Comparison of ENCODE assay signal across 2 cellular contexts in the genomic region with DNA sequence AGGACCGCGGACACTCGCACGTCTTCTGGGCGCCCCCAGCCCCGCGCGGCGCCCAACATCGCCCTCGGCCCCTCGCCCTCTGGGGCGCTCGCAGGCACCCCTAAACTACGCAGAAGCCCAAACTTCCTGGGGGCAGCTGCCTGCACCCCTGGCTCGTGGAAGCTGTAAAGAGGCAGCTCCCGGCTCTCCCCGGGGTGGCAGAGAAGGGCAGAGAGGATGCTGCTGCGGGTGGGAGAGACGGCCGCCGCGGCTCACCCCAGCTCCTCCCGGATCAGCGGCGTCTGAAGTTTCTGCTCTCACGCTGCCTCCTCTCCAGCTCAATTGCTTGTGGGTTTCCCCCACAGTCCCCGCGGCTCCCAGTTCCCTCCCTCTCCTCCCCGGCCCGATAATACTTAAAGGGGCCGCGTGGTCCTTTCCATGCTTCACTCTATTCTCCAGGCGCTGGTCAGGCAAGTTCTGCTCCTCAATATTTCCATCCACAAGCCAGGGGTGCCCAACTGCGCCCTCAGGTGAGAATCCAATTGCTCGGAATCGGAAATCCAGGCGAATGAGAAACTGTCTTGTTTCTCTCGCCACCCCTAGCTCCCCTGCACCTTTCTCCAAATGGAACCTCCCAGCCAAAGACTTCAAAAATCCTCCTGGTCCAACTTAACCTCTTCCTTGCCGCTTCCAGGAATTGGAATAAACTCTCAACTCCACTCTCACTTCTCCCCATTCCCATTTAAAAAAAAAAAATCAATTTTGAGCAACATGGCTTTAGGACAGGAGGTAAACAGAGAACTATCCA.
TF ChIP-seq lines count a peak whose summit lies in the region.

No MANE protein-coding gene starts in this region.

TF ChIP-seq in SK-N-SH, 30 proteins besides CTCF, POLR2A, EP300 and RAD21 (continued from another document):
- TF ChIP-seq, protein P1, sequence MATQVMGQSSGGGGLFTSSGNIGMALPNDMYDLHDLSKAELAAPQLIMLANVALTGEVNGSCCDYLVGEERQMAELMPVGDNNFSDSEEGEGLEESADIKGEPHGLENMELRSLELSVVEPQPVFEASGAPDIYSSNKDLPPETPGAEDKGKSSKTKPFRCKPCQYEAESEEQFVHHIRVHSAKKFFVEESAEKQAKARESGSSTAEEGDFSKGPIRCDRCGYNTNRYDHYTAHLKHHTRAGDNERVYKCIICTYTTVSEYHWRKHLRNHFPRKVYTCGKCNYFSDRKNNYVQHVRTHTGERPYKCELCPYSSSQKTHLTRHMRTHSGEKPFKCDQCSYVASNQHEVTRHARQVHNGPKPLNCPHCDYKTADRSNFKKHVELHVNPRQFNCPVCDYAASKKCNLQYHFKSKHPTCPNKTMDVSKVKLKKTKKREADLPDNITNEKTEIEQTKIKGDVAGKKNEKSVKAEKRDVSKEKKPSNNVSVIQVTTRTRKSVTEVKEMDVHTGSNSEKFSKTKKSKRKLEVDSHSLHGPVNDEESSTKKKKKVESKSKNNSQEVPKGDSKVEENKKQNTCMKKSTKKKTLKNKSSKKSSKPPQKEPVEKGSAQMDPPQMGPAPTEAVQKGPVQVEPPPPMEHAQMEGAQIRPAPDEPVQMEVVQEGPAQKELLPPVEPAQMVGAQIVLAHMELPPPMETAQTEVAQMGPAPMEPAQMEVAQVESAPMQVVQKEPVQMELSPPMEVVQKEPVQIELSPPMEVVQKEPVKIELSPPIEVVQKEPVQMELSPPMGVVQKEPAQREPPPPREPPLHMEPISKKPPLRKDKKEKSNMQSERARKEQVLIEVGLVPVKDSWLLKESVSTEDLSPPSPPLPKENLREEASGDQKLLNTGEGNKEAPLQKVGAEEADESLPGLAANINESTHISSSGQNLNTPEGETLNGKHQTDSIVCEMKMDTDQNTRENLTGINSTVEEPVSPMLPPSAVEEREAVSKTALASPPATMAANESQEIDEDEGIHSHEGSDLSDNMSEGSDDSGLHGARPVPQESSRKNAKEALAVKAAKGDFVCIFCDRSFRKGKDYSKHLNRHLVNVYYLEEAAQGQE (IDR thresholded peaks at IDR 0.05; ENCODE audit: low read depth, low read length): peak; percentile 32; the same call in 1 of the 2 replicates
- TF ChIP-seq, protein P2, sequence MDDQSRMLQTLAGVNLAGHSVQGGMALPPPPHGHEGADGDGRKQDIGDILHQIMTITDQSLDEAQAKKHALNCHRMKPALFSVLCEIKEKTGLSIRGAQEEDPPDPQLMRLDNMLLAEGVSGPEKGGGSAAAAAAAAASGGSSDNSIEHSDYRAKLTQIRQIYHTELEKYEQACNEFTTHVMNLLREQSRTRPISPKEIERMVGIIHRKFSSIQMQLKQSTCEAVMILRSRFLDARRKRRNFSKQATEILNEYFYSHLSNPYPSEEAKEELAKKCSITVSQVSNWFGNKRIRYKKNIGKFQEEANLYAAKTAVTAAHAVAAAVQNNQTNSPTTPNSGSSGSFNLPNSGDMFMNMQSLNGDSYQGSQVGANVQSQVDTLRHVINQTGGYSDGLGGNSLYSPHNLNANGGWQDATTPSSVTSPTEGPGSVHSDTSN (IDR thresholded peaks at IDR 0.05): no peak; the same call in 1 of the 2 replicates
- TF ChIP-seq MEF2A (IDR thresholded peaks at IDR 0.05; ENCODE audit: borderline replicate concordance, low read depth) (no peak), MXI1 (IDR thresholded peaks at IDR 0.05; ENCODE audit: low read depth, low read length) (peak; percentile 64), FOSL2 (IDR thresholded peaks at IDR 0.05; ENCODE audit: borderline replicate concordance, low read depth) (no peak), RFX5 (IDR thresholded peaks at IDR 0.05; ENCODE audit: low read length) (no peak), TAF1 (IDR thresholded peaks at IDR 0.05; ENCODE audit: borderline replicate concordance, low read depth, low read length) (peak; percentile 99), CHD2 (IDR thresholded peaks at IDR 0.05; ENCODE audit: low read length, partially characterized antibody) (peak; percentile 42), JUND (IDR thresholded peaks at IDR 0.05) (no peak; the same call in 1 of the 2 replicates), NRF1 (IDR thresholded peaks at IDR 0.05; ENCODE audit: low read depth, low read length) (no peak), TCF12 (IDR thresholded peaks at IDR 0.05) (peak; percentile 25; the same call in 1 of the 2 replicates), GATA2 (CRISPR knock-in tag; IDR thresholded peaks at IDR 0.05) (peak; percentile 45), POLR2AphosphoS5 (IDR thresholded peaks at IDR 0.05; ENCODE audit: low read depth, low read length) (peak; percentile 93), RCOR1 (IDR thresholded peaks at IDR 0.05; ENCODE audit: low read length) (peak; percentile 16; the same call in 1 of the 2 replicates), SIN3A (IDR thresholded peaks at IDR 0.05; ENCODE audit: borderline replicate concordance, low read depth, low read length) (peak; percentile 41; the same call in 1 of the 2 replicates)
- TF ChIP-seq, protein P3, sequence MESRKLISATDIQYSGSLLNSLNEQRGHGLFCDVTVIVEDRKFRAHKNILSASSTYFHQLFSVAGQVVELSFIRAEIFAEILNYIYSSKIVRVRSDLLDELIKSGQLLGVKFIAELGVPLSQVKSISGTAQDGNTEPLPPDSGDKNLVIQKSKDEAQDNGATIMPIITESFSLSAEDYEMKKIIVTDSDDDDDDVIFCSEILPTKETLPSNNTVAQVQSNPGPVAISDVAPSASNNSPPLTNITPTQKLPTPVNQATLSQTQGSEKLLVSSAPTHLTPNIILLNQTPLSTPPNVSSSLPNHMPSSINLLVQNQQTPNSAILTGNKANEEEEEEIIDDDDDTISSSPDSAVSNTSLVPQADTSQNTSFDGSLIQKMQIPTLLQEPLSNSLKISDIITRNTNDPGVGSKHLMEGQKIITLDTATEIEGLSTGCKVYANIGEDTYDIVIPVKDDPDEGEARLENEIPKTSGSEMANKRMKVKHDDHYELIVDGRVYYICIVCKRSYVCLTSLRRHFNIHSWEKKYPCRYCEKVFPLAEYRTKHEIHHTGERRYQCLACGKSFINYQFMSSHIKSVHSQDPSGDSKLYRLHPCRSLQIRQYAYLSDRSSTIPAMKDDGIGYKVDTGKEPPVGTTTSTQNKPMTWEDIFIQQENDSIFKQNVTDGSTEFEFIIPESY (IDR thresholded peaks at IDR 0.05; ENCODE audit: borderline replicate concordance, low read depth): no peak
- TF ChIP-seq, protein P4, sequence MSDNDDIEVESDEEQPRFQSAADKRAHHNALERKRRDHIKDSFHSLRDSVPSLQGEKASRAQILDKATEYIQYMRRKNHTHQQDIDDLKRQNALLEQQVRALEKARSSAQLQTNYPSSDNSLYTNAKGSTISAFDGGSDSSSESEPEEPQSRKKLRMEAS (IDR thresholded peaks at IDR 0.05; ENCODE audit: low read depth): peak; percentile 95
- TF ChIP-seq, protein P5, sequence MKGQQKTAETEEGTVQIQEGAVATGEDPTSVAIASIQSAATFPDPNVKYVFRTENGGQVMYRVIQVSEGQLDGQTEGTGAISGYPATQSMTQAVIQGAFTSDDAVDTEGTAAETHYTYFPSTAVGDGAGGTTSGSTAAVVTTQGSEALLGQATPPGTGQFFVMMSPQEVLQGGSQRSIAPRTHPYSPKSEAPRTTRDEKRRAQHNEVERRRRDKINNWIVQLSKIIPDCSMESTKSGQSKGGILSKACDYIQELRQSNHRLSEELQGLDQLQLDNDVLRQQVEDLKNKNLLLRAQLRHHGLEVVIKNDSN (IDR thresholded peaks at IDR 0.05; ENCODE audit: borderline replicate concordance, low read depth): no peak

TF ChIP-seq in HepG2, 621 proteins besides CTCF, POLR2A, EP300 and RAD21 (continued from another document and continues in another):
- peak; percentile 23; the same call in 1 of the 2 replicates for TF ChIP-seq RFXAP (CRISPR knock-in tag; IDR thresholded peaks at IDR 0.05; ENCODE audit: borderline replicate concordance)
- TF ChIP-seq CEBPG (CRISPR knock-in tag; IDR thresholded peaks at IDR 0.05): no peak
- no peak; the same call in 1 of the 2 replicates for TF ChIP-seq KAT8 (CRISPR knock-in tag; IDR thresholded peaks at IDR 0.05)
- TF ChIP-seq ZNF432 (CRISPR knock-in tag; IDR thresholded peaks at IDR 0.05; ENCODE audit: borderline replicate concordance): no peak
- no peak for TF ChIP-seq SP140L (CRISPR knock-in tag; IDR thresholded peaks at IDR 0.05; ENCODE audit: borderline replicate concordance)
- TF ChIP-seq ZNF672 (CRISPR knock-in tag; IDR thresholded peaks at IDR 0.05): no peak
- no peak for TF ChIP-seq ZNF839 (CRISPR knock-in tag; IDR thresholded peaks at IDR 0.05; ENCODE audit: borderline replicate concordance)
- TF ChIP-seq HOXD1 (CRISPR knock-in tag; IDR thresholded peaks at IDR 0.05): no peak; the same call in 1 of the 2 replicates
- peak; percentile 62; the same call in 1 of the 2 replicates for TF ChIP-seq ZSCAN9 (CRISPR knock-in tag; IDR thresholded peaks at IDR 0.05; ENCODE audit: borderline replicate concordance)
- no peak for TF ChIP-seq SRSF1 (optimal IDR thresholded peaks at IDR 0.05; ENCODE audit: low read depth, low read length)
- TF ChIP-seq ZNF121 (CRISPR knock-in tag; IDR thresholded peaks at IDR 0.05): no peak
- no peak for TF ChIP-seq ZNF282 (IDR thresholded peaks at IDR 0.05; ENCODE audit: partially characterized antibody)
- no peak for TF ChIP-seq MEIS2 (CRISPR knock-in tag; IDR thresholded peaks at IDR 0.05)
- TF ChIP-seq, protein P6, sequence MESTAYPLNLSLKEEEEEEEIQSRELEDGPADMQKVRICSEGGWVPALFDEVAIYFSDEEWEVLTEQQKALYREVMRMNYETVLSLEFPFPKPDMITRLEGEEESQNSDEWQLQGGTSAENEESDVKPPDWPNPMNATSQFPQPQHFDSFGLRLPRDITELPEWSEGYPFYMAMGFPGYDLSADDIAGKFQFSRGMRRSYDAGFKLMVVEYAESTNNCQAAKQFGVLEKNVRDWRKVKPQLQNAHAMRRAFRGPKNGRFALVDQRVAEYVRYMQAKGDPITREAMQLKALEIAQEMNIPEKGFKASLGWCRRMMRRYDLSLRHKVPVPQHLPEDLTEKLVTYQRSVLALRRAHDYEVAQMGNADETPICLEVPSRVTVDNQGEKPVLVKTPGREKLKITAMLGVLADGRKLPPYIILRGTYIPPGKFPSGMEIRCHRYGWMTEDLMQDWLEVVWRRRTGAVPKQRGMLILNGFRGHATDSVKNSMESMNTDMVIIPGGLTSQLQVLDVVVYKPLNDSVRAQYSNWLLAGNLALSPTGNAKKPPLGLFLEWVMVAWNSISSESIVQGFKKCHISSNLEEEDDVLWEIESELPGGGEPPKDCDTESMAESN (CRISPR knock-in tag; conservative IDR thresholded peaks at IDR 0.05): no peak
- no peak for TF ChIP-seq ZNF510 (CRISPR knock-in tag; IDR thresholded peaks at IDR 0.05; ENCODE audit: low read depth)
- no peak for TF ChIP-seq HES4 (CRISPR knock-in tag; IDR thresholded peaks at IDR 0.05; ENCODE audit: borderline replicate concordance)
- TF ChIP-seq PHB2 (IDR thresholded peaks at IDR 0.05; ENCODE audit: partially characterized antibody): no peak
- peak; percentile 57; the same call in 1 of the 2 replicates for TF ChIP-seq RFXANK (CRISPR knock-in tag; IDR thresholded peaks at IDR 0.05)
- no peak for TF ChIP-seq ZNF138 (CRISPR knock-in tag; IDR thresholded peaks at IDR 0.05; ENCODE audit: low read depth)
- TF ChIP-seq JUNB (CRISPR knock-in tag; IDR thresholded peaks at IDR 0.05; ENCODE audit: borderline replicate concordance): peak; percentile 52; the same call in 1 of the 2 replicates
- TF ChIP-seq ZNF670 (CRISPR knock-in tag; IDR thresholded peaks at IDR 0.05; ENCODE audit: borderline replicate concordance): peak; percentile 22; the same call in 1 of the 2 replicates
- TF ChIP-seq TEAD2 (CRISPR knock-in tag; IDR thresholded peaks at IDR 0.05): no peak
- no peak for TF ChIP-seq CENPT (CRISPR knock-in tag; IDR thresholded peaks at IDR 0.05; ENCODE audit: low read depth)
- TF ChIP-seq, protein P7, sequence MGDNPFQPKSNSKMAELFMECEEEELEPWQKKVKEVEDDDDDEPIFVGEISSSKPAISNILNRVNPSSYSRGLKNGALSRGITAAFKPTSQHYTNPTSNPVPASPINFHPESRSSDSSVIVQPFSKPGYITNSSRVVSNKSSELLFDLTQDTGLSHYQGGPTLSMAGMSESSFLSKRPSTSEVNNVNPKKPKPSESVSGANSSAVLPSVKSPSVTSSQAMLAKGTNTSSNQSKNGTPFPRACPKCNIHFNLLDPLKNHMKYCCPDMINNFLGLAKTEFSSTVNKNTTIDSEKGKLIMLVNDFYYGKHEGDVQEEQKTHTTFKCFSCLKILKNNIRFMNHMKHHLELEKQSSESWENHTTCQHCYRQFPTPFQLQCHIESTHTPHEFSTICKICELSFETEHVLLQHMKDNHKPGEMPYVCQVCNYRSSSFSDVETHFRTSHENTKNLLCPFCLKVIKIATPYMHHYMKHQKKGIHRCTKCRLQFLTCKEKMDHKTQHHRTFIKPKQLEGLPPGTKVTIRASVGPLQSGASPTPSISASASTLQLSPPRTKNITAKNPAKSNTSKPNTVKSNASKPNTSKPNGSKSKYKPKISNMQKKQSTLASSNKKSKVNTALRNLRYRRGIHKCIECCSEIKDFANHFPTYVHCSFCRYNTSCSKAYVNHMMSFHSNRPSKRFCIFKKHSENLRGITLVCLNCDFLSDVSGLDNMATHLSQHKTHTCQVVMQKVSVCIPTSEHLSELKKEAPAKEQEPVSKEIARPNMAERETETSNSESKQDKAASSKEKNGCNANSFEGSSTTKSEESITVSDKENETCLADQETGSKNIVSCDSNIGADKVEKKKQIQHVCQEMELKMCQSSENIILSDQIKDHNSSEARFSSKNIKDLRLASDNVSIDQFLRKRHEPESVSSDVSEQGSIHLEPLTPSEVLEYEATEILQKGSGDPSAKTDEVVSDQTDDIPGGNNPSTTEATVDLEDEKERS (CRISPR knock-in tag; IDR thresholded peaks at IDR 0.05): no peak
- TF ChIP-seq GABPA (IDR thresholded peaks at IDR 0.05; ENCODE audit: low read depth, low read length): no peak
- TF ChIP-seq GABPA (CRISPR knock-in tag; IDR thresholded peaks at IDR 0.05; ENCODE audit: low read depth): 0 out of 2 replicates have a peak, but pooled peaks have one; percentile 44
- TF ChIP-seq, protein P8, sequence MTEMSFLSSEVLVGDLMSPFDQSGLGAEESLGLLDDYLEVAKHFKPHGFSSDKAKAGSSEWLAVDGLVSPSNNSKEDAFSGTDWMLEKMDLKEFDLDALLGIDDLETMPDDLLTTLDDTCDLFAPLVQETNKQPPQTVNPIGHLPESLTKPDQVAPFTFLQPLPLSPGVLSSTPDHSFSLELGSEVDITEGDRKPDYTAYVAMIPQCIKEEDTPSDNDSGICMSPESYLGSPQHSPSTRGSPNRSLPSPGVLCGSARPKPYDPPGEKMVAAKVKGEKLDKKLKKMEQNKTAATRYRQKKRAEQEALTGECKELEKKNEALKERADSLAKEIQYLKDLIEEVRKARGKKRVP (CRISPR knock-in tag; IDR thresholded peaks at IDR 0.05): no peak
- TF ChIP-seq, protein P9, sequence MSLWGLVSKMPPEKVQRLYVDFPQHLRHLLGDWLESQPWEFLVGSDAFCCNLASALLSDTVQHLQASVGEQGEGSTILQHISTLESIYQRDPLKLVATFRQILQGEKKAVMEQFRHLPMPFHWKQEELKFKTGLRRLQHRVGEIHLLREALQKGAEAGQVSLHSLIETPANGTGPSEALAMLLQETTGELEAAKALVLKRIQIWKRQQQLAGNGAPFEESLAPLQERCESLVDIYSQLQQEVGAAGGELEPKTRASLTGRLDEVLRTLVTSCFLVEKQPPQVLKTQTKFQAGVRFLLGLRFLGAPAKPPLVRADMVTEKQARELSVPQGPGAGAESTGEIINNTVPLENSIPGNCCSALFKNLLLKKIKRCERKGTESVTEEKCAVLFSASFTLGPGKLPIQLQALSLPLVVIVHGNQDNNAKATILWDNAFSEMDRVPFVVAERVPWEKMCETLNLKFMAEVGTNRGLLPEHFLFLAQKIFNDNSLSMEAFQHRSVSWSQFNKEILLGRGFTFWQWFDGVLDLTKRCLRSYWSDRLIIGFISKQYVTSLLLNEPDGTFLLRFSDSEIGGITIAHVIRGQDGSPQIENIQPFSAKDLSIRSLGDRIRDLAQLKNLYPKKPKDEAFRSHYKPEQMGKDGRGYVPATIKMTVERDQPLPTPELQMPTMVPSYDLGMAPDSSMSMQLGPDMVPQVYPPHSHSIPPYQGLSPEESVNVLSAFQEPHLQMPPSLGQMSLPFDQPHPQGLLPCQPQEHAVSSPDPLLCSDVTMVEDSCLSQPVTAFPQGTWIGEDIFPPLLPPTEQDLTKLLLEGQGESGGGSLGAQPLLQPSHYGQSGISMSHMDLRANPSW (CRISPR knock-in tag; IDR thresholded peaks at IDR 0.05; ENCODE audit: borderline replicate concordance): peak; percentile 48; the same call in 1 of the 2 replicates
- TF ChIP-seq ZBTB38 (CRISPR knock-in tag; IDR thresholded peaks at IDR 0.05): no peak; the same call in 1 of the 2 replicates
